8 cellular contexts compared by ENCODE assay signal in the genomic region with DNA sequence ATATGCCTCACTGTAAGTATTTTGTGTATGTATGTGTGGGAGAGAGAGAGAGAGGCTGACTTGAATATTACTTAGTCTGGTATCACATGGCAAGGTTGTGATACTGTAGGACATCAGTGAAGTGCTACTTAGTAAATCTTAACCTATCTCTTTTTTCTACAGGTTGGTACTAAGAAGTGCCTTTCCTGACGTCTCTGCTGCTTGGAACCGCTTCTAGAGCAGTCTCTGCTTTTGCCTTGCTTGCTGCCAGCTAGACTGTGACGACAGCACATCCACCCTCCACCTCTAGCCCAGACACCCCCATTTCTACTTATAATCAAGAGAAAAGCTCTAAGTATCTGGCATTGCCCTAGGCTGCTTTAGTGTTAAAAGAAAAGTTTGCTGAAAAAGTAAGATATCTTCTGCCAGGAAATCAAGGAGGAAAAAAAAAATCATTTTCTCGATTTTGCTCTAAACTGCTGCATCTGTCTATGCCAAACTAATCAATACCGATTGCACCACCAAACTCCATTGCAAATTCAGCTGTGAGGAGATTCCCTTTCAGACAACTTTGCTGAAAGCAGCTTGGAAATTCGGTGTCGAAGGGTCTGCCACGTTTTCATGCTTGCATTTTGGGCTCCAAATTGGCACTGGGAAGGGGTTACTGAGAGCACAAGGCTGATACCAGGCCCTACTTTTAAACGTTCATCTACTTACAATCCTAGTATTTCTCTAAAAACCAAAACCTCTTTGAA. TPM values are rescaled to one million over a fixed set of nuclear protein-coding genes. Genes with fewer than 3 reads are reported as not detected.
A peak's percentile ranks its signal among the peaks of the same experiment; 100 is the strongest.
DNase-seq lines count a peak whose midpoint lies in the region; ATAC-seq, FAIRE-seq and TF ChIP-seq lines count a peak whose summit lies in the region.

No MANE protein-coding gene starts in this region.

- H3K27ac ChIP-seq in heart left ventricle (peak overlapping the region; percentile 35 to 91 (median 82)), stomach (peak overlapping the region in 4 of 5 donors; percentile 71 to 89 (median 86))

- H3K4me3 Mint-ChIP-seq in stimulated activated naive CD8-positive, alpha-beta T cell treated with anti-CD3 and anti-CD28 coated beads, Interleukin-15, Interleukin-2, amounts not matched to agents 100 ng/mL and 50 ng/mL, for 24 hours, result peak overlapping the region; percentile 80
- H3K4me3 Mint-ChIP-seq in activated T-cell treated with anti-CD3 and anti-CD28 coated beads, Interleukin-2, amount 50 U/mL, for 4 hours, result peak overlapping the region; percentile 70

- TF ChIP-seq CTCF in heart left ventricle (IDR thresholded peaks at IDR 0.05) (no peak), stomach (IDR thresholded peaks at IDR 0.05) (no peak), lower leg skin (IDR thresholded peaks at IDR 0.05) (no peak)

- peak overlapping the region; percentile 96 for H3K27ac Mint-ChIP-seq in stimulated activated naive CD8-positive, alpha-beta T cell treated with anti-CD3 and anti-CD28 coated beads, Interleukin-15, Interleukin-2, amounts not matched to agents 100 ng/mL and 50 ng/mL, for 24 hours

- no peak for DNase-seq in stimulated activated naive CD8-positive, alpha-beta T cell treated with anti-CD3 and anti-CD28 coated beads, Interleukin-15, Interleukin-2, amounts not matched to agents 100 U/mL and 50 U/mL, for 24 hours
- no peak for DNase-seq in activated T-cell treated with anti-CD3 and anti-CD28 coated beads, Interleukin-2, amount 50 U/mL, for 4 hours
- DNase-seq in heart left ventricle, result peak in 1 of 5 donors; percentile 57
- DNase-seq in stomach, result no peak
- no peak for DNase-seq in frontal cortex (ENCODE audit: low spot score in 2 of 2)
- no peak for DNase-seq in mucosa of gallbladder (ENCODE audit: low spot score)
- no peak for DNase-seq in lower leg skin (ENCODE audit: low spot score in 2 of 2)

- peaks cover 47% of the 10 kb centered on the region for H3K36me3 Mint-ChIP-seq in stimulated activated naive CD8-positive, alpha-beta T cell treated with anti-CD3 and anti-CD28 coated beads, Interleukin-15, Interleukin-2, amounts not matched to agents 100 ng/mL and 50 ng/mL, for 24 hours (ENCODE audit: low read depth)
- peaks cover 40% of the 10 kb centered on the region for H3K36me3 Mint-ChIP-seq in activated T-cell treated with anti-CD3 and anti-CD28 coated beads, Interleukin-2, amount 50 U/mL, for 4 hours (ENCODE audit: insufficient read depth)

- H3K36me3 ChIP-seq in heart left ventricle (peaks cover 0 to 20% (median 5%) of the 10 kb centered on the region in 9 donors), stomach (peaks cover 0 to 12% (median 12%) of the 10 kb centered on the region in 4 donors)

- FAIRE-seq in frontal cortex (lab: Jason Lieb, UNC), result no peak

- intact Hi-C loops in heart left ventricle (cut with DNase I), result loop anchor here in 2 of 10 donors (2.0 kb wide), 1 partner anchor 31 kb away; a partner anchor contains a TSS
- intact Hi-C loops in stomach (cut with DNase I; ENCODE audit: low total_unique reads), result no loop called here
- intact Hi-C loops in lower leg skin (cut with DNase I; ENCODE audit: low total_unique reads), result loop anchor here (10.0 kb wide), 1 partner anchor 615 kb away; no protein-coding TSS in a partner anchor

- 25 to 40% (median 34%) methylated on average over 9 of the region's 9 CpGs for WGBS in heart left ventricle, 4 donors
- 45 to 58% (median 47%) methylated on average over 9 of the region's 9 CpGs for WGBS in stomach, 5 donors
- 25 to 26% methylated on average over 9 of the region's 9 CpGs for WGBS in lower leg skin, 2 donors

- no peak for TF ChIP-seq EP300 in stomach (IDR thresholded peaks at IDR 0.05)

- no peaks in the 10 kb centered on the region for H3K9me3 Mint-ChIP-seq in stimulated activated naive CD8-positive, alpha-beta T cell treated with anti-CD3 and anti-CD28 coated beads, Interleukin-15, Interleukin-2, amounts not matched to agents 100 ng/mL and 50 ng/mL, for 24 hours
- no peaks in the 10 kb centered on the region for H3K9me3 Mint-ChIP-seq in activated T-cell treated with anti-CD3 and anti-CD28 coated beads, Interleukin-2, amount 50 U/mL, for 4 hours

- peaks cover 7 to 100% (median 71%) of the 10 kb centered on the region in 12 donors for H3K4me1 ChIP-seq in heart left ventricle
- H3K4me1 ChIP-seq in stomach, result peaks cover 23 to 100% (median 63%) of the 10 kb centered on the region in 4 donors

- H3K27me3 Mint-ChIP-seq in stimulated activated naive CD8-positive, alpha-beta T cell treated with anti-CD3 and anti-CD28 coated beads, Interleukin-15, Interleukin-2, amounts not matched to agents 100 ng/mL and 50 ng/mL, for 24 hours, result no peaks in the 10 kb centered on the region
- H3K27me3 Mint-ChIP-seq in activated T-cell treated with anti-CD3 and anti-CD28 coated beads, Interleukin-2, amount 50 U/mL, for 4 hours (ENCODE audit: low read depth), result no peaks in the 10 kb centered on the region

- no peak for ATAC-seq in stimulated activated naive CD8-positive, alpha-beta T cell treated with anti-CD3 and anti-CD28 coated beads, Interleukin-15, Interleukin-2, amounts not matched to agents 100 U/mL and 50 U/mL, for 24 hours
- ATAC-seq in activated T-cell treated with anti-CD3 and anti-CD28 coated beads, Interleukin-2, amount 50 U/mL, for 4 hours, result peak in 1 of 2 donors; percentile 25
- ATAC-seq in heart left ventricle, result peak; percentile 32 to 72 (median 48)

- no peak for TF ChIP-seq POLR2A in heart left ventricle (IDR thresholded peaks at IDR 0.05)
- TF ChIP-seq POLR2A in stomach (IDR thresholded peaks at IDR 0.05), result no peak
- TF ChIP-seq POLR2A in lower leg skin (IDR thresholded peaks at IDR 0.05), result no peak

- peaks cover 95% of the 10 kb centered on the region for H3K4me1 Mint-ChIP-seq in stimulated activated naive CD8-positive, alpha-beta T cell treated with anti-CD3 and anti-CD28 coated beads, Interleukin-15, Interleukin-2, amounts not matched to agents 100 ng/mL and 50 ng/mL, for 24 hours (ENCODE audit: low read depth)
- peaks cover 82% of the 10 kb centered on the region for H3K4me1 Mint-ChIP-seq in activated T-cell treated with anti-CD3 and anti-CD28 coated beads, Interleukin-2, amount 50 U/mL, for 4 hours (ENCODE audit: low read depth)

- H3K9me3 ChIP-seq in heart left ventricle (no peaks in the 10 kb centered on the region), stomach (no peaks in the 10 kb centered on the region)

- H3K27me3 ChIP-seq in heart left ventricle, result no peaks in the 10 kb centered on the region
- no peaks in the 10 kb centered on the region for H3K27me3 ChIP-seq in stomach

- H3K4me3 ChIP-seq in heart left ventricle (peak overlapping the region in 11 of 12 donors; percentile 16 to 59 (median 47)), stomach (peak overlapping the region; percentile 37 to 40 (median 37)), lower leg skin (ENCODE audit: low read depth, poor library complexity, severe bottlenecking) (no peak overlapping the region)

RNA-seq across cellular contexts. Expression of a gene that starts 30.7 kb away (rescaled TPM):
- 100 to 1,000 TPM; 343 to 376 (median 347) TPM for total RNA-seq in activated T-cell treated with anti-CD3 and anti-CD28 coated beads, Interleukin-2, amount 50 U/mL, for 4 hours
- total RNA-seq in heart left ventricle, result 100 to 1,000 TPM; 156 to 416 (median 193) TPM
- polyA plus RNA-seq in heart left ventricle, result 10 to 100 TPM; 46.8 to 64.7 TPM
- 100 to 1,000 TPM in 4 of 5 donors, 10 to 100 TPM in 1; 95.0 to 379 (median 325) TPM for total RNA-seq in stomach
- 10 to 100 TPM; 25.7 to 39.3 (median 29.2) TPM for polyA plus RNA-seq in stomach
- total RNA-seq in frontal cortex, result 44.0 TPM
- total RNA-seq in mucosa of gallbladder, result 223 TPM
- total RNA-seq in lower leg skin, result 100 to 1,000 TPM; 152 to 286 (median 228) TPM
